16 cellular contexts compared by ENCODE assay signal in the genomic region with DNA sequence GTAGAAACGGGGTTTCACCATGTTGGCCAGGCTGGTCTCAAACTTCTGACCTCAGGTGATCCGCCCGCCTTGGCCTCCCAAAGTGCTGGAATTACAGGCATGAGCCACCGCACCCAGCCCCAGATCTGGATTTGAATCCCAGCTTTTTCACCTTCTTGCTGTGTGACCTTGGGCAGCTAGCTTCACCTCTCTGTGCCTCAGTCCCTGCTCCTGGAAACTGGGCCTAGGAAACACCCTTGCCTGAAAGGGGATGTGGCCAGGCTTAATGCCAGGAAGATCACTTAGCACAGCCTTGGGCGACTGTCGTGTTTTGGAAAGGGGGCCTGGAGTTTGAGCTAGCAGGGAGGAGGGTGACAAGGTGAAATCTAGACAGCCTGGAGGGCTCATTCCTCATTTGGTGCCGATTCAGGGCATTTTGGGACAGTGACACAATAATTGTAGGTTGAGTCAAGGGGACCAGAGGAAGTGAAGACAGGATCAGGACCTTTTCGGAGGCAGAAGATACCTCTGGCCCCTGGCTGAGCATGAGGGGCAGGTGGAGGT. TPM values are rescaled to one million over a fixed set of nuclear protein-coding genes. Genes with fewer than 3 reads are reported as not detected.
A peak's percentile ranks its signal among the peaks of the same experiment; 100 is the strongest.
DNase-seq lines count a peak whose midpoint lies in the region; ATAC-seq and TF ChIP-seq lines count a peak whose summit lies in the region.
"Had no signal": no experiment of that assay in that cellular context is flagged by ENCODE, and none has a peak within 500 bp of the region (broad histone marks: within the 10 kb centered on the region; RNA-seq: fewer than 3 reads in every experiment).

No MANE protein-coding gene starts in this region.

- no peak for TF ChIP-seq CTCF in mucosa of descending colon (IDR thresholded peaks at IDR 0.05)

- DNase-seq in AG20443 (ENCODE audit: low spot score) = peak; percentile 5
- peak; percentile 31 for DNase-seq in ELF-1 (ENCODE audit: low read depth, low spot score)
- no peak for DNase-seq in naive thymus-derived CD4-positive, alpha-beta T cell
- DNase-seq in NCI-H2171 treated with DMSO at 0.1 percent for 48 hours (lab: John Stamatoyannopoulos, UW) = no peak
- DNase-seq in mucosa of descending colon = no peak
- DNase-seq: NCI-H1930; stimulated activated CD4-positive, alpha-beta T cell treated with anti-CD3 and anti-CD28 coated beads, Interleukin-1b, Interleukin-23, amount 100 ng/mL, for 48 hours; stimulated activated CD8-positive, alpha-beta memory T cell treated with anti-CD3 and anti-CD28 coated beads, Interleukin-4, amount 100 ng/mL, for 48 hours; T1000; uterus had no signal

- ATAC-seq in naive thymus-derived CD4-positive, alpha-beta T cell = no peak
- no peak for ATAC-seq in GM18502 (IDR thresholded peaks at IDR 0.05; ENCODE audit: poor library complexity, unreplicated experiment)
- no peak for ATAC-seq in HG03135 (IDR thresholded peaks at IDR 0.05; ENCODE audit: unreplicated experiment)
- no peak for ATAC-seq in mucosa of descending colon
- ATAC-seq: Right ventricle myocardium inferior had no signal

- peaks cover 0 to 10% (median 0%) of the 10 kb centered on the region in 3 experiments for H3K36me3 ChIP-seq in naive thymus-derived CD4-positive, alpha-beta T cell (ENCODE audit: control insufficient read depth in 2 of 3, insufficient read depth in 3 of 3, low read length in 3 of 3)
- H3K36me3 ChIP-seq in mucosa of descending colon (ENCODE audit: low read depth) = no peaks in the 10 kb centered on the region
- H3K36me3 ChIP-seq: uterus had no signal

- peaks cover 13% of the 10 kb centered on the region for H3K4me1 Mint-ChIP-seq in activated naive CD8-positive, alpha-beta T cell (ENCODE audit: low read depth)
- peaks cover 18 to 31% (median 23%) of the 10 kb centered on the region in 7 donors for H3K4me1 Mint-ChIP-seq in naive thymus-derived CD4-positive, alpha-beta T cell

- no peaks in the 10 kb centered on the region for H3K9me3 Mint-ChIP-seq in activated naive CD8-positive, alpha-beta T cell (ENCODE audit: low read depth)
- no peaks in the 10 kb centered on the region for H3K9me3 Mint-ChIP-seq in naive thymus-derived CD4-positive, alpha-beta T cell

- H3K4me3 Mint-ChIP-seq in activated naive CD8-positive, alpha-beta T cell = peak overlapping the region; percentile 84
- H3K4me3 Mint-ChIP-seq in naive thymus-derived CD4-positive, alpha-beta T cell = peak overlapping the region in 9 of 10 donors; percentile 10 to 94 (median 77)

- peak overlapping the region; percentile 47 for H3K27ac Mint-ChIP-seq in activated naive CD8-positive, alpha-beta T cell
- peak overlapping the region in 6 of 9 donors; percentile 20 to 92 (median 38) for H3K27ac Mint-ChIP-seq in naive thymus-derived CD4-positive, alpha-beta T cell

- no peaks in the 10 kb centered on the region for H3K36me3 Mint-ChIP-seq in activated naive CD8-positive, alpha-beta T cell
- H3K36me3 Mint-ChIP-seq in naive thymus-derived CD4-positive, alpha-beta T cell = peaks cover 5 to 20% (median 8%) of the 10 kb centered on the region in 5 donors

- intact Hi-C loops in naive thymus-derived CD4-positive, alpha-beta T cell (cut with micrococcal nuclease) = loop anchor here in 1 of 2 donors (5.0 kb wide), 1 partner anchor 70 kb away; no protein-coding TSS in a partner anchor
- intact Hi-C loops in mucosa of descending colon (cut with DNase I, micrococcal nuclease) = loop anchor here (10.0 kb wide), 1 partner anchor 63 kb away; no protein-coding TSS in a partner anchor

- H3K4me3 ChIP-seq in naive thymus-derived CD4-positive, alpha-beta T cell (ENCODE audit: low read length) = no peak overlapping the region
- H3K4me3 ChIP-seq in mucosa of descending colon = no peak overlapping the region

- POLR2A ChIA-PET in naive thymus-derived CD4-positive, alpha-beta T cell (lab: Charles Lee) = interaction anchor here (0.7 to 4.4 kb wide), 7 partner anchors 13 to 63 kb away, joined by 3 to 59 read pairs (median 3); a partner anchor contains a TSS

- H3K27me3 ChIP-seq in naive thymus-derived CD4-positive, alpha-beta T cell (ENCODE audit: control insufficient read depth in 2 of 2, insufficient read depth in 2 of 2, low read length in 2 of 2) = no peaks in the 10 kb centered on the region
- H3K27me3 ChIP-seq: uterus had no signal

- no peak overlapping the region for H3K27ac ChIP-seq in naive thymus-derived CD4-positive, alpha-beta T cell (ENCODE audit: low read depth, low read length)

- no peaks in the 10 kb centered on the region for H3K27me3 Mint-ChIP-seq in activated naive CD8-positive, alpha-beta T cell
- H3K27me3 Mint-ChIP-seq in naive thymus-derived CD4-positive, alpha-beta T cell = no peaks in the 10 kb centered on the region

- CTCF ChIA-PET in naive thymus-derived CD4-positive, alpha-beta T cell (lab: Charles Lee) = interaction anchor here (1.2 kb wide), 1 partner anchor 69 kb away, joined by 3 read pairs; no protein-coding TSS in a partner anchor

- peaks cover 11 to 13% of the 10 kb centered on the region in 2 donors for H3K4me1 ChIP-seq in naive thymus-derived CD4-positive, alpha-beta T cell (ENCODE audit: control insufficient read depth in 2 of 2, insufficient read depth in 2 of 2, low read length in 2 of 2)
- peaks cover 15% of the 10 kb centered on the region for H3K4me1 ChIP-seq in mucosa of descending colon (ENCODE audit: low read depth)
- H3K4me1 ChIP-seq: uterus had no signal

- H3K9me3 ChIP-seq in naive thymus-derived CD4-positive, alpha-beta T cell (ENCODE audit: control insufficient read depth in 2 of 3, low read length in 3 of 3) = no peaks in the 10 kb centered on the region
- H3K9me3 ChIP-seq in mucosa of descending colon = no peaks in the 10 kb centered on the region
- H3K9me3 ChIP-seq: uterus had no signal

RNA-seq across cellular contexts. Expression of a gene that starts 1.8 kb away (rescaled TPM):
- total RNA-seq in naive thymus-derived CD4-positive, alpha-beta T cell = 10 to 100 TPM; 26.6 to 57.1 (median 43.8) TPM
- polyA plus RNA-seq in naive thymus-derived CD4-positive, alpha-beta T cell = 10 to 100 TPM in 1 of 2 donors, 1 to 10 TPM in 1; 9.4 to 11.1 TPM
- 10 to 100 TPM; 77.1 to 97.4 (median 91.5) TPM for total RNA-seq in mucosa of descending colon

RNA-seq across cellular contexts. Expression of a gene that starts 19.3 kb away (rescaled TPM):
- total RNA-seq in naive thymus-derived CD4-positive, alpha-beta T cell = 100 to 1,000 TPM in 1 of 5 experiments, 10 to 100 TPM in 4; 45.3 to 131 (median 56.2) TPM
- polyA plus RNA-seq in naive thymus-derived CD4-positive, alpha-beta T cell = 100 to 1,000 TPM; 123 to 163 TPM
- total RNA-seq in mucosa of descending colon = 100 to 1,000 TPM in 2 of 3 donors, 10 to 100 TPM in 1; 86.3 to 158 (median 124) TPM

RNA-seq across cellular contexts. Expression of a gene that starts 43.8 kb away (rescaled TPM):
- under 1 TPM in 4 of 5 experiments, not detected in 1; 0.32 to 0.73 (median 0.58) TPM for total RNA-seq in naive thymus-derived CD4-positive, alpha-beta T cell
- not detected for polyA plus RNA-seq in naive thymus-derived CD4-positive, alpha-beta T cell
- 10 to 100 TPM; 13.8 to 28.2 (median 20.4) TPM for total RNA-seq in mucosa of descending colon

RNA-seq across cellular contexts. Expression of a gene that starts 55.3 kb away (rescaled TPM):
- total RNA-seq in naive thymus-derived CD4-positive, alpha-beta T cell = 10 to 100 TPM in 1 of 5 experiments, 1 to 10 TPM in 2, under 1 TPM in 2; 0.15 to 68.6 (median 1.2) TPM
- polyA plus RNA-seq in naive thymus-derived CD4-positive, alpha-beta T cell = under 1 TPM; 0.20 to 0.44 TPM
- 1 to 10 TPM; 2.1 to 8.8 (median 5.8) TPM for total RNA-seq in mucosa of descending colon
- total RNA-seq: LHCN-M2, renal cortical epithelial cell had no signal

Comparison
In these comparisons a context has a peak if more than half of its experiments do, and no peak if none do; other contexts are left out.
1. DNase-seq: peak in AG20443 (single experiment) and ELF-1 (single experiment); none in naive thymus-derived CD4-positive, alpha-beta T cell (0 of 9), NCI-H2171 treated with DMSO at 0.1 percent for 48 hours (single experiment) and mucosa of descending colon (0 of 3).
2. RNA of a gene that starts 43.8 kb away (total RNA-seq): 13.8 to 28.2 TPM in mucosa of descending colon; 0.32 to 0.73 TPM in naive thymus-derived CD4-positive, alpha-beta T cell; every median in the first group is over 4 times any median in the second.